In the genomic region with DNA sequence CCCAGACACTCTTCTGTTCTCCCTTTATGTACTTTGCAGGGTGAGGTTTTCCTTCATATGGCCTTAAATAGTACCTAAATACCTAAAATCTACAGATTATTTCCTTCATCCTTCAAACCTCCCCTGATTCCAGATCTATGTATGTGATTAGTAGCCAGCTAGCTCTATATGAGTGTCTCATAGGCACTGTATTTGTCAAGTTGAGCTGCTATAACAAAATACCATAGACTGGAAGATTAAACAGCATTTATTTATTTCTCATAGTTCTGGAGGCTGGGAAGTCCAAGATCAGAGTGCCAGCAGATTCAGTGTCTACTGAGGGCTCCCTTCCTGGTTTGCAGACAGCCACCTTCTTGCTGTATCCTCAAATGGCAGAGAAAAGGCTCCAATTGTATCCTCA, we compare ENCODE assay signal across 25 cellular contexts.
"Had no signal": no experiment of that assay in that cellular context is flagged by ENCODE, and none has a peak within 500 bp of the region (broad histone marks: within the 10 kb centered on the region; RNA-seq: fewer than 3 reads in every experiment).

No MANE protein-coding gene starts in this region.

- H3K9me3 ChIP-seq: suprapubic skin, testis, thyroid gland, transverse colon, upper lobe of left lung, upper lobe of right lung, uterus, vagina had no signal

- H3K27me3 ChIP-seq: stomach, testis, thyroid gland, tibial artery, tibial nerve, upper lobe of left lung, uterus, vagina had no signal

- H3K36me3 ChIP-seq: stomach, suprapubic skin, thoracic aorta, thyroid gland, tibial artery, tibial nerve, transverse colon, upper lobe of left lung, upper lobe of right lung, uterus, vagina had no signal

- H3K27ac ChIP-seq: stomach, suprapubic skin, testis, thoracic aorta, thyroid gland, tibial artery, tibial nerve, transverse colon, upper lobe of left lung, upper lobe of right lung, uterus, vagina had no signal

- H3K4me1 ChIP-seq: stomach, suprapubic skin, testis, thyroid gland, tibial artery, tibial nerve, transverse colon, upper lobe of left lung, upper lobe of right lung, uterus, vagina had no signal

- ATAC-seq: stimulated activated effector memory CD8-positive, alpha-beta T cell treated with anti-CD3 and anti-CD28 coated beads, Interleukin-12 subunit alpha, Interleukin-12 subunit beta, amount 100 ng/mL, for 72 hours; stimulated activated memory B cell treated with anti-CD40 and anti-IgM and Interleukin-4, amounts not matched to agents 10 μg/mL and 1 μg/mL and 100 μg/mL, for 72 hours; stimulated activated naive B cell treated with anti-CD40 and anti-IgM and Interleukin-4, amounts not matched to agents 10 μg/mL and 1 μg/mL and 100 μg/mL, for 72 hours; stimulated activated naive CD8-positive, alpha-beta T cell treated with anti-CD3 and anti-CD28 coated beads, Interleukin-15, amount 100 ng/mL, for 72 hours; stimulated activated naive CD8-positive, alpha-beta T cell treated with anti-CD3 and anti-CD28 coated beads, Interleukin-15, Interleukin-2, amounts not matched to agents 100 U/mL and 50 U/mL, for 24 hours; upper lobe of right lung had no signal

- H3K4me3 ChIP-seq: stomach, suprapubic skin, testis, thoracic aorta, thyroid gland, tibial artery, tibial nerve, transverse colon, upper lobe of left lung, upper lobe of right lung, uterus, vagina had no signal

- DNase-seq: stimulated activated CD4-positive, alpha-beta T cell treated with anti-CD3 and anti-CD28 coated beads, Interleukin-2, amount 100 ng/mL, for 48 hours; stimulated activated CD4-positive, alpha-beta T cell treated with anti-CD3 and anti-CD28 coated beads, Interleukin-4, amount 100 ng/mL, for 1 hour; stimulated activated CD4-positive, alpha-beta T cell treated with anti-CD3 and anti-CD28 coated beads, Interleukin-4, amount 100 ng/mL, for 24 hours; stimulated activated CD4-positive, alpha-beta T cell treated with anti-CD3 and anti-CD28 coated beads, Interleukin-4, amount 100 ng/mL, for 4 hours; stimulated activated CD8-positive, alpha-beta memory T cell treated with anti-CD3 and anti-CD28 coated beads, Interleukin-4, amount 100 ng/mL, for 48 hours; stimulated activated naive B cell treated with anti-CD40 and anti-IgM and Interleukin-4, amounts not matched to agents 10 μg/mL and 1 μg/mL and 100 μg/mL, for 72 hours; stimulated activated naive CD4-positive, alpha-beta T cell; stimulated activated naive CD4-positive, alpha-beta T cell treated with Interleukin-2 at 50 U/mL for 16 hours; stimulated activated naive CD8-positive, alpha-beta T cell treated with anti-CD3 and anti-CD28 coated beads, Interleukin-15, amount 100 ng/mL, for 72 hours; stimulated activated naive CD8-positive, alpha-beta T cell treated with anti-CD3 and anti-CD28 coated beads, Interleukin-15, Interleukin-2, amounts not matched to agents 100 U/mL and 50 U/mL, for 24 hours; stomach; testis; thyroid gland; tibial artery; transverse colon; upper lobe of left lung; upper lobe of right lung; uterus had no signal

- FAIRE-seq: urothelium cell line had no signal
